Comparison of ENCODE assay signal across 8 cellular contexts in genomic region chr21:46604975-46605758, GRCh38. TPM values are rescaled to one million over a fixed set of nuclear protein-coding genes. Genes with fewer than 3 reads are reported as not detected.
DNase-seq lines count a peak whose midpoint lies in the region; ATAC-seq, FAIRE-seq and TF ChIP-seq lines count a peak whose summit lies in the region.

Gene S100B (minus strand): TSS chr21:46605082. CDS start chr21:46602415, 2,667 bp downstream.

- H3K27ac ChIP-seq in gastroesophageal sphincter, result peak within 1 kb of the TSS in 3 of 4 donors; percentile 50 to 57 (median 52)

- H3K4me1 ChIP-seq in gastroesophageal sphincter, result peaks cover 0 to 16% (median 0%) of the 10 kb centered on the region in 3 donors

- WGBS in gastroesophageal sphincter (ENCODE audit: low coverage in 1 of 2), 2 donors, result 47 to 52% methylated on average over 3 to 5 of the region's 14 CpGs

- DNase-seq in GM13976 (ENCODE audit: low spot score) (peak; percentile 15), putamen (ENCODE audit: low spot score) (peak; percentile 97), RCC 7860 (ENCODE audit: low spot score) (no peak), GOT3 (lab: John Stamatoyannopoulos, UW) (no peak), NCI-H524 (lab: John Stamatoyannopoulos, UW) (no peak)
- DNase-seq in stimulated activated CD4-positive, alpha-beta T cell treated with anti-CD3 and anti-CD28 coated beads, Interleukin-1b, Interleukin-23, amount 100 ng/mL, for 48 hours, result no peak

- peak; percentile 26 to 41 for TF ChIP-seq POLR2A in gastroesophageal sphincter (IDR thresholded peaks at IDR 0.05)

- H3K27me3 ChIP-seq in gastroesophageal sphincter, result no peaks in the 10 kb centered on the region

- no peak for TF ChIP-seq EP300 in gastroesophageal sphincter (IDR thresholded peaks at IDR 0.05)

- ATAC-seq in SK-N-SH treated with all-trans-retinoic acid at 6 μM for 48 hours (peak; percentile 71), gastroesophageal sphincter (peak; percentile 75)

- in situ Hi-C loops in GM13976 (cut with MboI; ENCODE audit: low sequenced_read_pairs, unreplicated experiment), result no loop called here

- H3K36me3 ChIP-seq in gastroesophageal sphincter, result no peaks in the 10 kb centered on the region

- peak within 1 kb of the TSS in 1 of 2 donors; percentile 22 for H3K4me3 ChIP-seq in gastroesophageal sphincter

- peaks cover 0 to 3% (median 0%) of the 10 kb centered on the region in 3 donors for H3K9me3 ChIP-seq in gastroesophageal sphincter

- FAIRE-seq in RCC 7860 (lab: Jason Lieb, UNC), result no peak

- no peak for TF ChIP-seq CTCF in GM13976 (IDR thresholded peaks at IDR 0.05; ENCODE audit: borderline replicate concordance, control extremely low read depth, extremely low read depth, insufficient read depth, missing control alignments)
- no peak for TF ChIP-seq CTCF in gastroesophageal sphincter (IDR thresholded peaks at IDR 0.05)

TF ChIP-seq in SK-N-SH treated with all-trans-retinoic acid at 6 μM for 48 hours, 23 proteins besides CTCF, POLR2A, EP300 and RAD21:
- no peak for TF ChIP-seq POU6F1 (CRISPR knock-in tag; IDR thresholded peaks at IDR 0.05; ENCODE audit: borderline replicate concordance, low read depth)
- no peak for TF ChIP-seq TOX (CRISPR knock-in tag; IDR thresholded peaks at IDR 0.05; ENCODE audit: borderline replicate concordance)
- no peak for TF ChIP-seq ESRRG (CRISPR knock-in tag; IDR thresholded peaks at IDR 0.05)
- TF ChIP-seq PPARA (CRISPR knock-in tag; IDR thresholded peaks at IDR 0.05; ENCODE audit: borderline replicate concordance), result no peak
- TF ChIP-seq ARNTL (CRISPR knock-in tag; IDR thresholded peaks at IDR 0.05; ENCODE audit: borderline replicate concordance, low read depth), result no peak
- no peak for TF ChIP-seq ZNF8 (CRISPR knock-in tag; IDR thresholded peaks at IDR 0.05)
- no peak for TF ChIP-seq TCF4 (CRISPR knock-in tag; IDR thresholded peaks at IDR 0.05; ENCODE audit: borderline replicate concordance)
- TF ChIP-seq ZC3H10 (CRISPR knock-in tag; IDR thresholded peaks at IDR 0.05), result no peak
- TF ChIP-seq PATZ1 (CRISPR knock-in tag; IDR thresholded peaks at IDR 0.05; ENCODE audit: borderline replicate concordance), result no peak
- no peak for TF ChIP-seq SNAI2 (CRISPR knock-in tag; IDR thresholded peaks at IDR 0.05)
- TF ChIP-seq CSDC2 (CRISPR knock-in tag; IDR thresholded peaks at IDR 0.05), result no peak
- TF ChIP-seq RARB (CRISPR knock-in tag; IDR thresholded peaks at IDR 0.05), result no peak
- no peak for TF ChIP-seq ISL1 (CRISPR knock-in tag; IDR thresholded peaks at IDR 0.05)
- TF ChIP-seq ZNF70 (CRISPR knock-in tag; IDR thresholded peaks at IDR 0.05), result no peak
- no peak for TF ChIP-seq ZFP30 (CRISPR knock-in tag; IDR thresholded peaks at IDR 0.05)

RNA-seq across cellular contexts. Expression of gene S100B, which starts in this region (rescaled TPM):
- total RNA-seq in gastroesophageal sphincter, result 10 to 100 TPM; 22.6 to 31.6 (median 27.7) TPM

Comparison
In these comparisons a context has a peak if more than half of its experiments do, and no peak if none do; other contexts are left out.
1. DNase-seq: peak in GM13976 (single experiment) and putamen (single experiment); none in RCC 7860 (single experiment), GOT3 (single experiment), NCI-H524 (0 of 2) and stimulated activated CD4-positive, alpha-beta T cell treated with anti-CD3 and anti-CD28 coated beads, Interleukin-1b, Interleukin-23, amount 100 ng/mL, for 48 hours (single experiment).